Comparison of ENCODE assay signal across 8 cellular contexts in the genomic region with DNA sequence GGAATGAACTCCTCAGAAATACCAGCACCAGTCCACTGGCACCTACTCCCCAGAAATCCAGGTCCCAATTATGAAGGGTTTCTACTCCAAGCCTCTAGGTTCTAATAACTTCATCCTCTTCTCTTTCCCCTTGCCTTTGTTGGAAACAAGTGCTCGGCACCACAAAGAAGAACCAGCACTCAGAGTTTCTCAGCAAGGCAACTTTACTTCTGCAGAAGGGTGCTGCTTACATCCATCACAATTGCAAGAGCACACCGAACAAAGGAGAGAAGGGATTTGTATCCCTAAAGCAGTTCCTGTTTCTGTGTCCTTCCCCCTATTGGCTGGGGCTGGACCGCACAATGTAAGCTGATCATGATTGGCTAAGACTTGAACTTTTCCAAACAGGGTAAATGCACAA.
"Had no signal": no experiment of that assay in that cellular context is flagged by ENCODE, and none has a peak within 500 bp of the region (broad histone marks: within the 10 kb centered on the region; RNA-seq: fewer than 3 reads in every experiment).

No MANE protein-coding gene starts in this region.

- FAIRE-seq: G401.6, GM12878, GM12891, GM12892, GM18507, GM19239 had no signal

- DNase-seq: GDM1, GF-D8 had no signal

- H3K4me3 ChIP-seq: GM12878 had no signal

- ATAC-seq: GM12878 had no signal
